23 cellular contexts compared by ENCODE assay signal in the genomic region with DNA sequence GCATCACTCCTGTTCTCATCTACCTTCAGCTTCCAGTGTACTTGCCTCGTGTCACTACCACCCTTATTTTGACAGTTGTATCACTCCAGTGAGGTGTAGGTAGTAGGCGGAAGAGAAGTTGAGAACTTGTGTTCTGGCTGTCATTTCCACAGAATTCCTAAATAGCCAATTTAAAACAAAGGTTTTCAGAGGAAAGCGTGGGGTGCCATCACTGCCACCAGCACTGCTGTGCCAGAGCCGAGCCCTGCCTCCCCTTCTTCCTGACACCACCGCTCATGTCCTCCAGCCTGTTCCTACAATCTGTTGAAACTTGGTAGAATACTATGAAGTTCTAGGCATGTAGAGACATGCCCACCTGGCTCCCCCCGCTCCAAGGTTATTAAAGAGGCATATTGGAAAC.
"Had no signal": no experiment of that assay in that cellular context is flagged by ENCODE, and none has a peak within 500 bp of the region (broad histone marks: within the 10 kb centered on the region; RNA-seq: fewer than 3 reads in every experiment).

No MANE protein-coding gene starts in this region.

- H3K4me3 ChIP-seq: gastrocnemius medialis, heart right ventricle, ovary, right lobe of liver, suprapubic skin, transverse colon had no signal

- H3K4me1 Mint-ChIP-seq: activated B cell treated with CpG ODN at 0.5 μM for 24 hours; naive thymus-derived CD8-positive, alpha-beta T cell; stimulated activated naive CD8-positive, alpha-beta T cell treated with anti-CD3 and anti-CD28 coated beads, Interleukin-15, amount 100 ng/mL, for 72 hours had no signal

- ATAC-seq: esophagus mucosa; gastrocnemius medialis; heart right ventricle; left ventricle myocardium superior; naive thymus-derived CD8-positive, alpha-beta T cell; right lobe of liver; stimulated activated naive CD8-positive, alpha-beta T cell treated with anti-CD3 and anti-CD28 coated beads, Interleukin-15, amount 100 ng/mL, for 72 hours had no signal

- H3K9me3 ChIP-seq: gastrocnemius medialis, heart right ventricle, ovary, right lobe of liver, suprapubic skin, transverse colon had no signal

- H3K27ac Mint-ChIP-seq: activated B cell treated with CpG ODN at 0.5 μM for 24 hours; activated CD4-positive, alpha-beta memory T cell treated with anti-CD3 and anti-CD28 coated beads for 36 hours; naive thymus-derived CD8-positive, alpha-beta T cell had no signal

- FAIRE-seq: small intestine had no signal

- H3K9me3 Mint-ChIP-seq: activated B cell treated with CpG ODN at 0.5 μM for 24 hours; activated CD4-positive, alpha-beta memory T cell treated with anti-CD3 and anti-CD28 coated beads for 36 hours had no signal

- H3K4me1 ChIP-seq: gastrocnemius medialis, heart right ventricle, right lobe of liver, suprapubic skin, transverse colon had no signal

- H3K36me3 ChIP-seq: brain microvascular endothelial cell, gastrocnemius medialis, heart right ventricle, ovary, right lobe of liver, suprapubic skin, transverse colon had no signal

- H3K27me3 ChIP-seq: brain microvascular endothelial cell, gastrocnemius medialis, heart right ventricle, ovary, right lobe of liver, suprapubic skin, transverse colon had no signal

- H3K27me3 Mint-ChIP-seq: activated B cell treated with CpG ODN at 0.5 μM for 24 hours; activated CD4-positive, alpha-beta memory T cell treated with anti-CD3 and anti-CD28 coated beads for 36 hours; naive thymus-derived CD8-positive, alpha-beta T cell; stimulated activated naive CD8-positive, alpha-beta T cell treated with anti-CD3 and anti-CD28 coated beads, Interleukin-15, amount 100 ng/mL, for 72 hours had no signal

- H3K4me3 Mint-ChIP-seq: activated B cell treated with CpG ODN at 0.5 μM for 24 hours; activated CD4-positive, alpha-beta memory T cell treated with anti-CD3 and anti-CD28 coated beads for 36 hours; naive thymus-derived CD8-positive, alpha-beta T cell; stimulated activated naive CD8-positive, alpha-beta T cell treated with anti-CD3 and anti-CD28 coated beads, Interleukin-15, amount 100 ng/mL, for 72 hours had no signal

- H3K27ac ChIP-seq: brain microvascular endothelial cell, gastrocnemius medialis, heart right ventricle, ovary, right lobe of liver, suprapubic skin, transverse colon had no signal

- DNase-seq: activated B cell treated with CpG ODN at 0.5 μM for 24 hours; activated CD4-positive, alpha-beta memory T cell treated with anti-CD3 and anti-CD28 coated beads for 36 hours; activated CD4-positive, alpha-beta T cell treated with anti-CD3 and anti-CD28 coated beads for 4 hours; activated naive CD4-positive, alpha-beta T cell; activated T-cell treated with anti-CD3 and anti-CD28 coated beads for 4 hours; brain microvascular endothelial cell; cerebellar nuclear complex; effector CD4-positive, alpha-beta T cell; gastrocnemius medialis; heart right ventricle; kidney glomerular epithelial cell; left ventricle myocardium superior; mesenchymal stem cell; naive thymus-derived CD8-positive, alpha-beta T cell; ovary; right lobe of liver; small intestine; stimulated activated CD4-positive, alpha-beta T cell treated with anti-CD3 and anti-CD28 coated beads, Interleukin-15, amount 100 ng/mL, for 24 hours; stimulated activated CD4-positive, alpha-beta T cell treated with anti-CD3 and anti-CD28 coated beads, Interleukin-4, amount 100 ng/mL, for 1 hour; stimulated activated naive CD8-positive, alpha-beta T cell treated with anti-CD3 and anti-CD28 coated beads, Interleukin-15, amount 100 ng/mL, for 72 hours; transverse colon had no signal
